1 cellular context compared by ENCODE assay signal in the genomic region with DNA sequence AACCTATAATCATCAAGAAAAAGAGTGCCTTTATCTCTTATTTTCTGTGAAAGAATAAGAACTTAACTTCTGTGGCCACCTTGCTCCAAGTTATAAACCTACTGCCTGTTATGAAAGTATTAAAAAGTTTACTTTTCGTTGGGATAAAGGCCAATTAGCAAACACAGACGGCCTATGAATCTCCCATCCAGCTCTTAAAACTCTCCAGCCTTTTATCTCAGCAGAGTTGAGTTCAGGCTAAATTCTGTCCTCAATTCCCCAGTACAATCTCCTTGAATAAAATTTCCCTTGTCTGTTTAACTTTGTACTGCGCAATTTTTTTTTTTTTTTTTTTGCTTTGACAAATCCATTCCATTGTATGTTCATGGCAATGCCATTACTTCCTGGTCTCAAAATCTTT.
TF ChIP-seq lines count a peak whose summit lies in the region.

No MANE protein-coding gene starts in this region.

TF ChIP-seq in GM23338, 12 proteins besides CTCF, POLR2A, EP300 and RAD21 (continued from another document):
- TF ChIP-seq, protein P1, sequence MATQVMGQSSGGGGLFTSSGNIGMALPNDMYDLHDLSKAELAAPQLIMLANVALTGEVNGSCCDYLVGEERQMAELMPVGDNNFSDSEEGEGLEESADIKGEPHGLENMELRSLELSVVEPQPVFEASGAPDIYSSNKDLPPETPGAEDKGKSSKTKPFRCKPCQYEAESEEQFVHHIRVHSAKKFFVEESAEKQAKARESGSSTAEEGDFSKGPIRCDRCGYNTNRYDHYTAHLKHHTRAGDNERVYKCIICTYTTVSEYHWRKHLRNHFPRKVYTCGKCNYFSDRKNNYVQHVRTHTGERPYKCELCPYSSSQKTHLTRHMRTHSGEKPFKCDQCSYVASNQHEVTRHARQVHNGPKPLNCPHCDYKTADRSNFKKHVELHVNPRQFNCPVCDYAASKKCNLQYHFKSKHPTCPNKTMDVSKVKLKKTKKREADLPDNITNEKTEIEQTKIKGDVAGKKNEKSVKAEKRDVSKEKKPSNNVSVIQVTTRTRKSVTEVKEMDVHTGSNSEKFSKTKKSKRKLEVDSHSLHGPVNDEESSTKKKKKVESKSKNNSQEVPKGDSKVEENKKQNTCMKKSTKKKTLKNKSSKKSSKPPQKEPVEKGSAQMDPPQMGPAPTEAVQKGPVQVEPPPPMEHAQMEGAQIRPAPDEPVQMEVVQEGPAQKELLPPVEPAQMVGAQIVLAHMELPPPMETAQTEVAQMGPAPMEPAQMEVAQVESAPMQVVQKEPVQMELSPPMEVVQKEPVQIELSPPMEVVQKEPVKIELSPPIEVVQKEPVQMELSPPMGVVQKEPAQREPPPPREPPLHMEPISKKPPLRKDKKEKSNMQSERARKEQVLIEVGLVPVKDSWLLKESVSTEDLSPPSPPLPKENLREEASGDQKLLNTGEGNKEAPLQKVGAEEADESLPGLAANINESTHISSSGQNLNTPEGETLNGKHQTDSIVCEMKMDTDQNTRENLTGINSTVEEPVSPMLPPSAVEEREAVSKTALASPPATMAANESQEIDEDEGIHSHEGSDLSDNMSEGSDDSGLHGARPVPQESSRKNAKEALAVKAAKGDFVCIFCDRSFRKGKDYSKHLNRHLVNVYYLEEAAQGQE (IDR thresholded peaks at IDR 0.05; ENCODE audit: unreplicated experiment), result no peak
- TF ChIP-seq, protein P2, sequence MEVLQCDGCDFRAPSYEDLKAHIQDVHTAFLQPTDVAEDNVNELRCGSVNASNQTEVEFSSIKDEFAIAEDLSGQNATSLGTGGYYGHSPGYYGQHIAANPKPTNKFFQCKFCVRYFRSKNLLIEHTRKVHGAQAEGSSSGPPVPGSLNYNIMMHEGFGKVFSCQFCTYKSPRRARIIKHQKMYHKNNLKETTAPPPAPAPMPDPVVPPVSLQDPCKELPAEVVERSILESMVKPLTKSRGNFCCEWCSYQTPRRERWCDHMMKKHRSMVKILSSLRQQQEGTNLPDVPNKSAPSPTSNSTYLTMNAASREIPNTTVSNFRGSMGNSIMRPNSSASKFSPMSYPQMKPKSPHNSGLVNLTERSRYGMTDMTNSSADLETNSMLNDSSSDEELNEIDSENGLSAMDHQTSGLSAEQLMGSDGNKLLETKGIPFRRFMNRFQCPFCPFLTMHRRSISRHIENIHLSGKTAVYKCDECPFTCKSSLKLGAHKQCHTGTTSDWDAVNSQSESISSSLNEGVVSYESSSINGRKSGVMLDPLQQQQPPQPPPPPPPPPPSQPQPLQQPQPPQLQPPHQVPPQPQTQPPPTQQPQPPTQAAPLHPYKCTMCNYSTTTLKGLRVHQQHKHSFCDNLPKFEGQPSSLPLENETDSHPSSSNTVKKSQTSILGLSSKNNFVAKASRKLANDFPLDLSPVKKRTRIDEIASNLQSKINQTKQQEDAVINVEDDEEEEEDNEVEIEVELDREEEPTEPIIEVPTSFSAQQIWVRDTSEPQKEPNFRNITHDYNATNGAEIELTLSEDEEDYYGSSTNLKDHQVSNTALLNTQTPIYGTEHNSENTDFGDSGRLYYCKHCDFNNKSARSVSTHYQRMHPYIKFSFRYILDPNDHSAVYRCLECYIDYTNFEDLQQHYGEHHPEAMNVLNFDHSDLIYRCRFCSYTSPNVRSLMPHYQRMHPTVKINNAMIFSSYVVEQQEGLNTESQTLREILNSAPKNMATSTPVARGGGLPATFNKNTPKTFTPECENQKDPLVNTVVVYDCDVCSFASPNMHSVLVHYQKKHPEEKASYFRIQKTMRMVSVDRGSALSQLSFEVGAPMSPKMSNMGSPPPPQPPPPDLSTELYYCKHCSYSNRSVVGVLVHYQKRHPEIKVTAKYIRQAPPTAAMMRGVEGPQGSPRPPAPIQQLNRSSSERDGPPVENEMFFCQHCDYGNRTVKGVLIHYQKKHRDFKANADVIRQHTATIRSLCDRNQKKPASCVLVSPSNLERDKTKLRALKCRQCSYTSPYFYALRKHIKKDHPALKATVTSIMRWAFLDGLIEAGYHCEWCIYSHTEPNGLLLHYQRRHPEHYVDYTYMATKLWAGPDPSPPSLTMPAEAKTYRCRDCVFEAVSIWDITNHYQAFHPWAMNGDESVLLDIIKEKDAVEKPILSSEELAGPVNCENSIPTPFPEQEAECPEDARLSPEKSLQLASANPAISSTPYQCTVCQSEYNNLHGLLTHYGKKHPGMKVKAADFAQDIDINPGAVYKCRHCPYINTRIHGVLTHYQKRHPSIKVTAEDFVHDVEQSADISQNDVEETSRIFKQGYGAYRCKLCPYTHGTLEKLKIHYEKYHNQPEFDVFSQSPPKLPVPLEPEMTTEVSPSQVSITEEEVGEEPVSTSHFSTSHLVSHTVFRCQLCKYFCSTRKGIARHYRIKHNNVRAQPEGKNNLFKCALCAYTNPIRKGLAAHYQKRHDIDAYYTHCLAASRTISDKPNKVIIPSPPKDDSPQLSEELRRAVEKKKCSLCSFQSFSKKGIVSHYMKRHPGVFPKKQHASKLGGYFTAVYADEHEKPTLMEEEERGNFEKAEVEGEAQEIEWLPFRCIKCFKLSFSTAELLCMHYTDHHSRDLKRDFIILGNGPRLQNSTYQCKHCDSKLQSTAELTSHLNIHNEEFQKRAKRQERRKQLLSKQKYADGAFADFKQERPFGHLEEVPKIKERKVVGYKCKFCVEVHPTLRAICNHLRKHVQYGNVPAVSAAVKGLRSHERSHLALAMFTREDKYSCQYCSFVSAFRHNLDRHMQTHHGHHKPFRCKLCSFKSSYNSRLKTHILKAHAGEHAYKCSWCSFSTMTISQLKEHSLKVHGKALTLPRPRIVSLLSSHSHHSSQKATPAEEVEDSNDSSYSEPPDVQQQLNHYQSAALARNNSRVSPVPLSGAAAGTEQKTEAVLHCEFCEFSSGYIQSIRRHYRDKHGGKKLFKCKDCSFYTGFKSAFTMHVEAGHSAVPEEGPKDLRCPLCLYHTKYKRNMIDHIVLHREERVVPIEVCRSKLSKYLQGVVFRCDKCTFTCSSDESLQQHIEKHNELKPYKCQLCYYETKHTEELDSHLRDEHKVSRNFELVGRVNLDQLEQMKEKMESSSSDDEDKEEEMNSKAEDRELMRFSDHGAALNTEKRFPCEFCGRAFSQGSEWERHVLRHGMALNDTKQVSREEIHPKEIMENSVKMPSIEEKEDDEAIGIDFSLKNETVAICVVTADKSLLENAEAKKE (CRISPR knock-in tag; IDR thresholded peaks at IDR 0.05), result no peak
- TF ChIP-seq ZNF114 (CRISPR knock-in tag; IDR thresholded peaks at IDR 0.05) (no peak), NANOG (IDR thresholded peaks at IDR 0.05; ENCODE audit: borderline replicate concordance) (no peak), POLR2AphosphoS5 (IDR thresholded peaks at IDR 0.05; ENCODE audit: low read depth) (no peak), STAT1 (IDR thresholded peaks at IDR 0.05; ENCODE audit: unreplicated experiment) (no peak)
